In the genomic region with DNA sequence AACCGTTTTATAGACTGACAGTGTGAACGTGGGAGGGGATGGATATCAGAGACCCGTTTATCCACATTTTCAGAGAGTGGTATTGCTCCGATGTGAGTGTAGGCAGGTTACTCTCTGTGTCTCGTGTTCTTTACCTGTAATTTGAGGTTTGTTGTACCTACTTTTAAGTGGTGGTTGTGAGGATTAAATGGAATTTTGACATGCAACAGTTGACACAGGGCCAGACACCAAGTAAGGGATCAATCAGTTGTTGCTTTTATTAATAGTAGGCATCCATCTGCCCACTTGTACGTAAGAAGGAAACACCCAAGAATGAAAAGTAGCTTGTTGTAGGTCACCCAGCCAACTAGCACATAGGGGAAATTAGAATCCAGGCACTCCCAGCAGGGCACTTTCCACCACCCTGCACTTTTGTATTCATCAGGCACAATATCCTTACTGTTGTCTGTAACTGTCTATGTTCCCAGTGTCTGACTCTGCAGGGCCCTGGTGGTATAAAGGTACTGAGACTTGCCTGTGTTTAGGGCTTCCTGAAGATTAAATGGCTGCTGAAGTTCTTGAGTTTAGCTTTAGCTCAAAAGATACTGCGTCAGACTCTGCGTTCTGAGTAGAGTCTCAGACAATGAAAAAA, we compare ENCODE assay signal across 9 cellular contexts. TPM values are rescaled to one million over a fixed set of nuclear protein-coding genes. Genes with fewer than 3 reads are reported as not detected.
A peak's percentile ranks its signal among the peaks of the same experiment; 100 is the strongest.
DNase-seq lines count a peak whose midpoint lies in the region; ATAC-seq, FAIRE-seq and TF ChIP-seq lines count a peak whose summit lies in the region.
"Not testable (repeated sequence)": the region's sequence is repeated elsewhere in the genome, so short reads cannot be mapped to it uniquely, and the experiment has no call there.
"Had no signal": no experiment of that assay in that cellular context is flagged by ENCODE, and none has a peak within 500 bp of the region (broad histone marks: within the 10 kb centered on the region; RNA-seq: fewer than 3 reads in every experiment).

No MANE protein-coding gene starts in this region.

- not testable (repeated sequence) for H3K9me3 Mint-ChIP-seq in CD4-positive, CD25-positive, alpha-beta regulatory T cell; IgD-negative memory B cell; activated B cell treated with CpG ODN at 0.5 μM for 24 hours

- peak overlapping the region; percentile 60 for H3K9ac ChIP-seq in HepG2 (ENCODE audit: insufficient read depth, low read depth, low read length)

- CTCF ChIA-PET in activated B cell treated with CpG ODN at 0.5 μM for 24 hours (lab: Charles Lee); HepG2 (lab: Yijun Ruan, JAX; ENCODE audit: low intra/inter-chr PET ratio, low total read pairs): not testable (repeated sequence)

- H3K27me3 ChIP-seq in CD4-positive, CD25-positive, alpha-beta regulatory T cell (ENCODE audit: control insufficient read depth, insufficient read depth, low read length); brain microvascular endothelial cell (replicated peaks); HepG2 (ENCODE audit: control insufficient read depth in 1 of 2, insufficient read depth in 2 of 2, low read length in 2 of 2); neutrophil: not testable (repeated sequence)

- H3K36me3 Mint-ChIP-seq in CD4-positive, CD25-positive, alpha-beta regulatory T cell; IgD-negative memory B cell; activated B cell treated with CpG ODN at 0.5 μM for 24 hours (ENCODE audit: low read depth): not testable (repeated sequence)

- H3K4me2 ChIP-seq in HepG2 (ENCODE audit: low read depth, low read length), result peak overlapping the region; percentile 92

- WGBS in HepG2 (ENCODE audit: low lambda C conversion rate), result 51% methylated on average over 6 of the region's 8 CpGs

- peaks cover 0 to 14% (median 9%) of the 10 kb centered on the region in 4 donors for H3K4me1 Mint-ChIP-seq in CD4-positive, CD25-positive, alpha-beta regulatory T cell
- H3K4me1 Mint-ChIP-seq in IgD-negative memory B cell, result peaks cover 7 to 10% (median 7%) of the 10 kb centered on the region in 3 donors
- H3K4me1 Mint-ChIP-seq in activated B cell treated with CpG ODN at 0.5 μM for 24 hours, result peaks cover 12% of the 10 kb centered on the region

- not testable (repeated sequence) for BruUV-seq in HepG2 (replicated peaks; lab: Mats Ljungman, UMichigan)

- not testable (repeated sequence) for H3K9me3 ChIP-seq in CD4-positive, CD25-positive, alpha-beta regulatory T cell (ENCODE audit: control insufficient read depth in 2 of 2, low read length in 2 of 2); HepG2 (ENCODE audit: low read length); neutrophil

- not testable (repeated sequence) for TF ChIP-seq EP300 in HepG2 (IDR thresholded peaks at IDR 0.05; ENCODE audit: low read depth in 2 of 2, low read length in 2 of 2); HepG2 (CRISPR knock-in tag; IDR thresholded peaks at IDR 0.05; ENCODE audit: borderline replicate concordance)

- not testable (repeated sequence) for H4K20me1 ChIP-seq in HepG2 (ENCODE audit: insufficient read depth, low read length)

- H3K79me2 ChIP-seq in HepG2 (ENCODE audit: insufficient read depth, low read length), result not testable (repeated sequence)

- not testable (repeated sequence) for H3K27me3 Mint-ChIP-seq in CD4-positive, CD25-positive, alpha-beta regulatory T cell; IgD-negative memory B cell; activated B cell treated with CpG ODN at 0.5 μM for 24 hours

- not testable (repeated sequence) for TF ChIP-seq RAD21 in HepG2 (CRISPR knock-in tag; IDR thresholded peaks at IDR 0.05)

- peak overlapping the region; percentile 83 to 94 (median 92) for H3K4me3 Mint-ChIP-seq in CD4-positive, CD25-positive, alpha-beta regulatory T cell
- peak overlapping the region; percentile 91 to 97 (median 96) for H3K4me3 Mint-ChIP-seq in IgD-negative memory B cell
- H3K4me3 Mint-ChIP-seq in activated B cell treated with CpG ODN at 0.5 μM for 24 hours, result peak overlapping the region; percentile 94

- not testable (repeated sequence) for H3K27ac ChIP-seq in CD4-positive, CD25-positive, alpha-beta regulatory T cell (ENCODE audit: insufficient read depth, low read length, poor library complexity, severe bottlenecking); brain microvascular endothelial cell; HepG2 (ENCODE audit: extremely low read length, insufficient read depth, low read length); neutrophil

- peak overlapping the region; percentile 67 for H3K4me3 ChIP-seq in CD4-positive, CD25-positive, alpha-beta regulatory T cell (ENCODE audit: low read depth, low read length)
- H3K4me3 ChIP-seq in brain microvascular endothelial cell (ENCODE audit: low read depth, low read length), result peak overlapping the region; percentile 60
- H3K4me3 ChIP-seq in fibroblast of mammary gland (ENCODE audit: control insufficient read depth, low read depth, low read length), result peak overlapping the region; percentile 59
- H3K4me3 ChIP-seq in HepG2 (replicated peaks in 1 of 3; ENCODE audit: insufficient read depth in 1 of 3, low read depth in 2 of 3, low read length in 3 of 3), result peak overlapping the region; percentile 60 to 73 (median 67)
- H3K4me3 ChIP-seq in neutrophil (ENCODE audit: low read depth in 1 of 2, low read length in 1 of 2), result peak overlapping the region; percentile 57 to 65

- H3K36me3 ChIP-seq in CD4-positive, CD25-positive, alpha-beta regulatory T cell (ENCODE audit: control insufficient read depth, insufficient read depth, low read length); brain microvascular endothelial cell (replicated peaks); HepG2 (replicated peaks in 1 of 2; ENCODE audit: control insufficient read depth in 1 of 2, insufficient read depth in 2 of 2, low read length in 2 of 2); neutrophil: not testable (repeated sequence)

- FAIRE-seq in HepG2 (lab: Jason Lieb, UNC), result not testable (repeated sequence)

- in situ Hi-C loops in brain microvascular endothelial cell (cut with HindIII; ENCODE audit: low pct_ligation_motif_present, low sequenced_read_pairs); HepG2 (cut with HindIII; ENCODE audit: extremely low pct_ligation_motif_present, low pct_unique_long_range_greater_than_20kb): not testable (repeated sequence)

- H3K4me1 ChIP-seq in CD4-positive, CD25-positive, alpha-beta regulatory T cell (ENCODE audit: control insufficient read depth, insufficient read depth, low read length, poor library complexity, severe bottlenecking); HepG2 (ENCODE audit: insufficient read depth, low read length); neutrophil (ENCODE audit: control insufficient read depth in 1 of 2, insufficient read depth in 1 of 2, low read depth in 1 of 2, low read length in 1 of 2): not testable (repeated sequence)

- not testable (repeated sequence) for ATAC-seq in CD4-positive, CD25-positive, alpha-beta regulatory T cell (ENCODE audit: low read depth in 2 of 2); activated B cell treated with CpG ODN at 0.5 μM for 24 hours (ENCODE audit: low read depth); HepG2

- not testable (repeated sequence) for DNase-seq in CD4-positive, CD25-positive, alpha-beta regulatory T cell; activated B cell treated with CpG ODN at 0.5 μM for 24 hours; brain microvascular endothelial cell; fibroblast of mammary gland (ENCODE audit: low read depth); HepG2 (ENCODE audit: low spot score)
- peak; percentile 14 for DNase-seq in superior temporal gyrus (ENCODE audit: extremely low spot score)

- TF ChIP-seq POLR2A in HepG2 (IDR thresholded peaks at IDR 0.05; ENCODE audit: insufficient read depth in 1 of 2, low read depth in 2 of 2, low read length in 2 of 2), result not testable (repeated sequence)

- H3K27ac Mint-ChIP-seq in CD4-positive, CD25-positive, alpha-beta regulatory T cell, result peak overlapping the region; percentile 18 to 93 (median 89)
- peak overlapping the region in 1 of 3 donors; percentile 91 for H3K27ac Mint-ChIP-seq in IgD-negative memory B cell
- H3K27ac Mint-ChIP-seq in activated B cell treated with CpG ODN at 0.5 μM for 24 hours, result not testable (repeated sequence)

- H2AFZ ChIP-seq in HepG2 (ENCODE audit: low read length), result not testable (repeated sequence)

- intact Hi-C loops in activated B cell treated with CpG ODN at 0.5 μM for 24 hours (cut with micrococcal nuclease); HepG2 (cut with micrococcal nuclease; ENCODE audit: unreplicated experiment): not testable (repeated sequence)

- not testable (repeated sequence) for TF ChIP-seq CTCF in activated B cell treated with CpG ODN at 0.5 μM for 24 hours (IDR thresholded peaks at IDR 0.05); brain microvascular endothelial cell (IDR thresholded peaks at IDR 0.05; ENCODE audit: low read depth, low read length, missing control alignments); fibroblast of mammary gland (conservative IDR thresholded peaks at IDR 0.05; ENCODE audit: control insufficient read depth, insufficient read depth, low read depth, low read length); HepG2 (CRISPR knock-in tag; IDR thresholded peaks at IDR 0.05); neutrophil (IDR thresholded peaks at IDR 0.05)

- POLR2A ChIA-PET in activated B cell treated with CpG ODN at 0.5 μM for 24 hours (lab: Charles Lee), result not testable (repeated sequence)
- POLR2A ChIA-PET in HepG2 (lab: Yijun Ruan, JAX), result interaction anchor here (2.0 kb wide), 1 partner anchor 160 kb away, joined by 6 read pairs; the partner anchor contains the start of gene PRPSAP2

RNA-seq across cellular contexts. Expression of gene FOXO3B, which starts 16.5 kb away (rescaled TPM):
- 4.5 TPM for total RNA-seq in CD4-positive, CD25-positive, alpha-beta regulatory T cell
- 1 to 10 TPM; 1.7 to 2.6 (median 2.0) TPM for polyA plus RNA-seq in CD4-positive, CD25-positive, alpha-beta regulatory T cell
- polyA plus RNA-seq in IgD-negative memory B cell, result 3.6 TPM
- 5.8 and 7.6 TPM in 2 replicates for total RNA-seq in activated B cell treated with CpG ODN at 0.5 μM for 24 hours
- total RNA-seq in HepG2 (2016; rRNA removed; fragmentation: Illumina TruSeq; extraction: Trizol), result 2.1 and 2.7 TPM in 2 replicates
- 0.30 and 0.35 TPM in 2 replicates for total RNA-seq in HepG2 (2016; cell fraction: cytosol; rRNA removed; fragmentation: Illumina TruSeq; extraction: Trizol; ENCODE audit: low read depth)
- 1.3 and 3.1 TPM in 2 replicates for total RNA-seq in HepG2 (2016; cell fraction: insoluble cytoplasmic fraction; rRNA removed; fragmentation: Illumina TruSeq; extraction: Trizol)
- 0.71 and 1.0 TPM in 2 replicates for total RNA-seq in HepG2 (2016; cell fraction: membrane; rRNA removed; fragmentation: Illumina TruSeq; extraction: Trizol)
- 2.3 and 2.9 TPM in 2 replicates for total RNA-seq in HepG2 (2016; cell fraction: nucleus; rRNA removed; fragmentation: Illumina TruSeq; extraction: Trizol)
- 3.1 and 3.9 TPM in 2 replicates for polyA plus RNA-seq in HepG2 (2011; rRNA removed)
- 2.4 and 2.7 TPM in 2 replicates for polyA plus RNA-seq in HepG2 (2011; cell fraction: cytosol; rRNA removed)
- 6.2 and 7.1 TPM in 2 replicates for polyA plus RNA-seq in HepG2 (2011; cell fraction: nucleus; rRNA removed)
- polyA plus RNA-seq in HepG2 (2012), result 1.0 and 1.9 TPM in 2 replicates
- 0.10 TPM in 2 replicates for polyA plus RNA-seq in HepG2 (2016; cell fraction: cytosol; fragmentation: Illumina TruSeq; extraction: Trizol; ENCODE audit: low read depth)
- 1.1 and 1.3 TPM in 2 replicates for polyA plus RNA-seq in HepG2 (2016; cell fraction: insoluble cytoplasmic fraction; fragmentation: Illumina TruSeq; extraction: Trizol; ENCODE audit: low read depth)
- 0.22 and 0.27 TPM in 2 replicates for polyA plus RNA-seq in HepG2 (2016; cell fraction: membrane; fragmentation: Illumina TruSeq; extraction: Trizol; ENCODE audit: low read depth)
- polyA plus RNA-seq in HepG2 (2016; cell fraction: nucleus; fragmentation: Illumina TruSeq; extraction: Trizol; ENCODE audit: insufficient read depth, low read depth), result 2.2 and 3.0 TPM in 2 replicates
- polyA minus RNA-seq in HepG2 (2011; rRNA and poly(A)+ RNA removed; ENCODE audit: low replicate concordance), result 6.7 and 11.5 TPM in 2 replicates
- 1.6 and 2.1 TPM in 2 replicates for polyA minus RNA-seq in HepG2 (2011; cell fraction: cytosol; rRNA and poly(A)+ RNA removed)
- 6.4 and 8.7 TPM in 2 replicates for polyA minus RNA-seq in HepG2 (2011; cell fraction: nucleus; rRNA and poly(A)+ RNA removed)

RNA-seq across cellular contexts. Expression of gene FBXW10, which starts 45.3 kb away (rescaled TPM):
- not detected for total RNA-seq in CD4-positive, CD25-positive, alpha-beta regulatory T cell
- polyA plus RNA-seq in CD4-positive, CD25-positive, alpha-beta regulatory T cell, result not detected
- polyA plus RNA-seq in IgD-negative memory B cell (not detected), HepG2 (2011; rRNA removed) (0.17 and 0.30 TPM in 2 replicates)
- total RNA-seq in activated B cell treated with CpG ODN at 0.5 μM for 24 hours (0.07 TPM in 1 of 2 replicates, not detected in the other), HepG2 (2016; rRNA removed; fragmentation: Illumina TruSeq; extraction: Trizol) (0.04 TPM in 1 of 2 replicates, not detected in the other)
- 0.09 TPM in 1 of 2 replicates, not detected in the other for total RNA-seq in HepG2 (2016; cell fraction: cytosol; rRNA removed; fragmentation: Illumina TruSeq; extraction: Trizol; ENCODE audit: low read depth)
- total RNA-seq in HepG2 (2016; cell fraction: insoluble cytoplasmic fraction; rRNA removed; fragmentation: Illumina TruSeq; extraction: Trizol), result 0.04 TPM in 1 of 2 replicates, not detected in the other
- total RNA-seq in HepG2 (2016; cell fraction: membrane; rRNA removed; fragmentation: Illumina TruSeq; extraction: Trizol), result 0.10 TPM in 1 of 2 replicates, not detected in the other
- total RNA-seq in HepG2 (2016; cell fraction: nucleus; rRNA removed; fragmentation: Illumina TruSeq; extraction: Trizol), result 0.13 and 0.22 TPM in 2 replicates
- polyA plus RNA-seq in HepG2 (2011; cell fraction: cytosol; rRNA removed), result 0.07 and 0.08 TPM in 2 replicates
- polyA plus RNA-seq in HepG2 (2011; cell fraction: nucleus; rRNA removed), result 0.77 and 1.9 TPM in 2 replicates
- 0.59 and 1.5 TPM in 2 replicates for polyA plus RNA-seq in HepG2 (2012)
- polyA plus RNA-seq in HepG2 (2016; cell fraction: cytosol; fragmentation: Illumina TruSeq; extraction: Trizol; ENCODE audit: low read depth), result not detected in 2 replicates
- polyA plus RNA-seq in HepG2 (2016; cell fraction: insoluble cytoplasmic fraction; fragmentation: Illumina TruSeq; extraction: Trizol; ENCODE audit: low read depth), result not detected in 2 replicates
- not detected in 2 replicates for polyA plus RNA-seq in HepG2 (2016; cell fraction: membrane; fragmentation: Illumina TruSeq; extraction: Trizol; ENCODE audit: low read depth)
- 0.48 TPM in 1 of 2 replicates, not detected in the other for polyA plus RNA-seq in HepG2 (2016; cell fraction: nucleus; fragmentation: Illumina TruSeq; extraction: Trizol; ENCODE audit: insufficient read depth, low read depth)
- 0.04 and 0.23 TPM in 2 replicates for polyA minus RNA-seq in HepG2 (2011; rRNA and poly(A)+ RNA removed; ENCODE audit: low replicate concordance)
- not detected in 2 replicates for polyA minus RNA-seq in HepG2 (2011; cell fraction: cytosol; rRNA and poly(A)+ RNA removed)
- polyA minus RNA-seq in HepG2 (2011; cell fraction: nucleus; rRNA and poly(A)+ RNA removed), result 0.64 and 0.75 TPM in 2 replicates
- total RNA-seq: dermis blood vessel endothelial cell had no signal

RNA-seq across cellular contexts. Expression of gene TBC1D28, which starts 54.4 kb away (rescaled TPM):
- not detected for total RNA-seq in CD4-positive, CD25-positive, alpha-beta regulatory T cell
- polyA plus RNA-seq in CD4-positive, CD25-positive, alpha-beta regulatory T cell, result not detected
- not detected for polyA plus RNA-seq in IgD-negative memory B cell
- not detected in 2 replicates for total RNA-seq in activated B cell treated with CpG ODN at 0.5 μM for 24 hours
- total RNA-seq in HepG2 (2016; rRNA removed; fragmentation: Illumina TruSeq; extraction: Trizol), result not detected in 2 replicates
- not detected in 2 replicates for total RNA-seq in HepG2 (2016; cell fraction: cytosol; rRNA removed; fragmentation: Illumina TruSeq; extraction: Trizol; ENCODE audit: low read depth)
- total RNA-seq in HepG2 (2016; cell fraction: insoluble cytoplasmic fraction; rRNA removed; fragmentation: Illumina TruSeq; extraction: Trizol), result not detected in 2 replicates
- not detected in 2 replicates for total RNA-seq in HepG2 (2016; cell fraction: membrane; rRNA removed; fragmentation: Illumina TruSeq; extraction: Trizol)
- total RNA-seq in HepG2 (2016; cell fraction: nucleus; rRNA removed; fragmentation: Illumina TruSeq; extraction: Trizol), result not detected in 2 replicates
- polyA plus RNA-seq in HepG2 (2011; rRNA removed), result 0.03 TPM in 1 of 2 replicates, not detected in the other
- polyA plus RNA-seq in HepG2 (2011; cell fraction: cytosol; rRNA removed), result not detected in 2 replicates
- 0.31 TPM in 1 of 2 replicates, not detected in the other for polyA plus RNA-seq in HepG2 (2011; cell fraction: nucleus; rRNA removed)
- not detected in 2 replicates for polyA plus RNA-seq in HepG2 (2012)
- polyA plus RNA-seq in HepG2 (2016; cell fraction: cytosol; fragmentation: Illumina TruSeq; extraction: Trizol; ENCODE audit: low read depth), result not detected in 2 replicates
- not detected in 2 replicates for polyA plus RNA-seq in HepG2 (2016; cell fraction: insoluble cytoplasmic fraction; fragmentation: Illumina TruSeq; extraction: Trizol; ENCODE audit: low read depth)
- not detected in 2 replicates for polyA plus RNA-seq in HepG2 (2016; cell fraction: membrane; fragmentation: Illumina TruSeq; extraction: Trizol; ENCODE audit: low read depth)
- not detected in 2 replicates for polyA plus RNA-seq in HepG2 (2016; cell fraction: nucleus; fragmentation: Illumina TruSeq; extraction: Trizol; ENCODE audit: insufficient read depth, low read depth)
- 0.91 TPM in 1 of 2 replicates, not detected in the other for polyA minus RNA-seq in HepG2 (2011; rRNA and poly(A)+ RNA removed; ENCODE audit: low replicate concordance)
- polyA minus RNA-seq in HepG2 (2011; cell fraction: cytosol; rRNA and poly(A)+ RNA removed), result not detected in 2 replicates
- not detected in 2 replicates for polyA minus RNA-seq in HepG2 (2011; cell fraction: nucleus; rRNA and poly(A)+ RNA removed)
- total RNA-seq: dermis blood vessel endothelial cell had no signal
